24 cellular contexts compared by ENCODE assay signal in genomic region chr1:59033761-59034160, GRCh38.
"Had no signal": no experiment of that assay in that cellular context is flagged by ENCODE, and none has a peak within 500 bp of the region (broad histone marks: within the 10 kb centered on the region; RNA-seq: fewer than 3 reads in every experiment).

No MANE protein-coding gene starts in this region.

- H3K27ac ChIP-seq: colonic mucosa, epithelial cell of prostate, esophagus squamous epithelium, gastrocnemius medialis, heart right ventricle, left lung, lower lobe of right lung had no signal

- H3K27ac Mint-ChIP-seq: dendritic cell treated with granulocyte-macrophage colony-stimulating factor and Interleukin-4, amounts not matched to agents 40 ng/mL and 50 ng/mL, for 4 days; effector memory CD8-positive, alpha-beta T cell; endodermal cell had no signal

- H3K4me3 ChIP-seq: colonic mucosa, esophagus squamous epithelium, gastrocnemius medialis, heart right ventricle, left lung, lower lobe of right lung had no signal

- H3K4me3 Mint-ChIP-seq: dendritic cell treated with granulocyte-macrophage colony-stimulating factor and Interleukin-4, amounts not matched to agents 40 ng/mL and 50 ng/mL, for 4 days; effector memory CD8-positive, alpha-beta T cell; endodermal cell; naive B cell had no signal

- H3K4me1 ChIP-seq: colonic mucosa, gastrocnemius medialis, heart right ventricle, left lung, lower lobe of right lung had no signal

- H3K9me3 Mint-ChIP-seq: dendritic cell treated with granulocyte-macrophage colony-stimulating factor and Interleukin-4, amounts not matched to agents 40 ng/mL and 50 ng/mL, for 4 days; effector memory CD8-positive, alpha-beta T cell; endodermal cell; naive B cell had no signal

- H3K9me3 ChIP-seq: colonic mucosa, esophagus squamous epithelium, gastrocnemius medialis, heart right ventricle, left lung, lower lobe of right lung had no signal

- H3K36me3 Mint-ChIP-seq: naive B cell had no signal

- H3K27me3 Mint-ChIP-seq: dendritic cell treated with granulocyte-macrophage colony-stimulating factor and Interleukin-4, amounts not matched to agents 40 ng/mL and 50 ng/mL, for 4 days; effector memory CD8-positive, alpha-beta T cell; naive B cell had no signal

- H3K36me3 ChIP-seq: colonic mucosa, esophagus squamous epithelium, gastrocnemius medialis, heart right ventricle, left lung, lower lobe of right lung had no signal

- DNase-seq: colonic mucosa; cortex of kidney; effector CD8-positive, alpha-beta T cell; effector memory CD8-positive, alpha-beta T cell; endodermal cell; erythroblast; esophagus squamous epithelium; foreskin fibroblast; foreskin melanocyte; gastrocnemius medialis; glutamatergic neuron; head of caudate nucleus; heart right ventricle; hippocampal formation; left colon; left lung; left ventricle myocardium superior; lower lobe of right lung; mesendoderm; midbrain; naive B cell had no signal

- H3K27me3 ChIP-seq: colonic mucosa, esophagus squamous epithelium, gastrocnemius medialis, heart right ventricle, left lung had no signal

- ATAC-seq: effector memory CD8-positive, alpha-beta T cell; esophagus mucosa; gastrocnemius medialis; heart right ventricle; left colon; left lung; left ventricle myocardium superior; lower lobe of right lung had no signal
